Comparison of ENCODE assay signal across 13 cellular contexts in the genomic region with DNA sequence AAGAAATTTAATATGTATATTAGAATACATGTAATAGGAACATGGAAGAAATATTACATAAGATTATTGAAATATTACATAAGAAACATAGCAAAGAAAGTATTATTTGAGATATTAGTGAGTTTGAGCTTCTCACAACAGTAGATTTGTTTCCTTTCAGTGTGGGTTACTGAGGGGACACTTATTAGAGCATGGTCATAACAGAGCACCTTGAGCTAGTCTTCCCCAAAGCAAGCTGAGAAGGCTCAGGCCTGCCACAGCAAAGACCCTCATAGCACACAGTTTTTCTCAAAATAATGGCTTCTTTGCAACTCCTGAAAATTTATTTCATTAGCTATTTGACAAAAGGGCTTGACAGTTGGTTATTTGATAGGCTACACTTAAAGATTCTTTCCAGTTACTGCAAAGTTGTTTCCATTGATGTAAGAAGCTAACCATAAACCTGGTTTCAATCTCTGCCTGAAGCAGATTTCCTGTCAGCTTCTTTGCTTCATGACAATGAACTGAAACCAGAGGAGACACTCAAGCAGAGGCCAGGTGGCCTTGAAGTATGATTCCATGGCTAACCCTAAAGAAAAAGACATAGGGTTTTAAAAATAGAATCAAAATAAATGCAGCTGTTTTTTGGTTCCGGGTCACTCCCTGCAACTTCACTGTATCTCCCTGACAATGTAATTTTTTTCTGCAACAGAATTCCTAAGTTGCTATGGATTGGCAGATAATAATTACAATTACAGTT.
A peak's percentile ranks its signal among the peaks of the same experiment; 100 is the strongest.
DNase-seq lines count a peak whose midpoint lies in the region; ATAC-seq and TF ChIP-seq lines count a peak whose summit lies in the region.
"Had no signal": no experiment of that assay in that cellular context is flagged by ENCODE, and none has a peak within 500 bp of the region (broad histone marks: within the 10 kb centered on the region; RNA-seq: fewer than 3 reads in every experiment).

No MANE protein-coding gene starts in this region.

- DNase-seq in activated CD4-positive, alpha-beta memory T cell treated with anti-CD3 and anti-CD28 coated beads for 36 hours: peak; percentile 24
- DNase-seq in sciatic nerve (ENCODE audit: low spot score): no peak
- DNase-seq in CD8-positive, alpha-beta memory T cell: no peak
- DNase-seq in OCI-M1 (lab: John Stamatoyannopoulos, UW): no peak
- DNase-seq in adrenal gland: no peak
- DNase-seq: activated CD4-positive, alpha-beta T cell treated with anti-CD3 and anti-CD28 coated beads for 1 hour; caudate nucleus; DMS 273 treated with DMSO at 0.1 percent for 48 hours; NK-92 treated with Interleukin-12 subunit alpha and Interleukin-12 subunit beta, amount 100 ng/mL, for 24 hours had no signal

- H3K27ac ChIP-seq in CD8-positive, alpha-beta memory T cell (ENCODE audit: low read depth, low read length): no peak overlapping the region
- H3K27ac ChIP-seq in adrenal gland: no peak overlapping the region

- 75 to 83% (median 79%) methylated on average over 1 of the region's 1 CpG for WGBS in adrenal gland, 4 donors

- no peaks in the 10 kb centered on the region for H3K27me3 Mint-ChIP-seq in activated CD4-positive, alpha-beta memory T cell treated with anti-CD3 and anti-CD28 coated beads for 36 hours
- H3K27me3 Mint-ChIP-seq in CD8-positive, alpha-beta memory T cell: no peaks in the 10 kb centered on the region

- peaks cover 40% of the 10 kb centered on the region for H3K36me3 Mint-ChIP-seq in activated CD4-positive, alpha-beta memory T cell treated with anti-CD3 and anti-CD28 coated beads for 36 hours
- peaks cover 11 to 85% (median 37%) of the 10 kb centered on the region in 3 donors for H3K36me3 Mint-ChIP-seq in CD8-positive, alpha-beta memory T cell

- TF ChIP-seq POLR2A in adrenal gland (IDR thresholded peaks at IDR 0.05): no peak

- H3K36me3 ChIP-seq in CD8-positive, alpha-beta memory T cell (ENCODE audit: insufficient read depth, low read length): peaks cover 22% of the 10 kb centered on the region
- H3K36me3 ChIP-seq in adrenal gland (replicated peaks in 1 of 2): peaks cover 0 to 41% of the 10 kb centered on the region in 2 donors

- ATAC-seq in GM18499 (IDR thresholded peaks at IDR 0.05; ENCODE audit: insufficient read depth, unreplicated experiment) (peak; percentile 43), GM19395 (IDR thresholded peaks at IDR 0.05; ENCODE audit: unreplicated experiment) (peak; percentile 97), HG02981 (IDR thresholded peaks at IDR 0.05; ENCODE audit: unreplicated experiment) (peak; percentile 85), sciatic nerve (no peak)

- H3K4me1 Mint-ChIP-seq in activated CD4-positive, alpha-beta memory T cell treated with anti-CD3 and anti-CD28 coated beads for 36 hours (ENCODE audit: low read depth): peaks cover 58% of the 10 kb centered on the region
- peaks cover 2 to 5% (median 3%) of the 10 kb centered on the region in 3 donors for H3K4me1 Mint-ChIP-seq in CD8-positive, alpha-beta memory T cell

- CTCF ChIA-PET in activated CD4-positive, alpha-beta memory T cell treated with anti-CD3 and anti-CD28 coated beads for 36 hours (lab: Charles Lee): interaction anchor here (0.8 to 1.6 kb wide), 3 partner anchors 23 to 290 kb away, joined by 3 to 5 read pairs (median 4); partner anchors contain the start of gene ERMP1
- CTCF ChIA-PET in CD8-positive, alpha-beta memory T cell (lab: Charles Lee): no interaction called here

- POLR2A ChIA-PET in activated CD4-positive, alpha-beta memory T cell treated with anti-CD3 and anti-CD28 coated beads for 36 hours (lab: Charles Lee): interaction anchor here (0.6 kb wide), 1 partner anchor 88 kb away, joined by 4 read pairs; no protein-coding TSS in a partner anchor
- POLR2A ChIA-PET in CD8-positive, alpha-beta memory T cell (lab: Charles Lee): no interaction called here

- peak overlapping the region; percentile 31 for H3K27ac Mint-ChIP-seq in activated CD4-positive, alpha-beta memory T cell treated with anti-CD3 and anti-CD28 coated beads for 36 hours
- peak overlapping the region in 3 of 8 donors; percentile 10 to 87 (median 43) for H3K27ac Mint-ChIP-seq in CD8-positive, alpha-beta memory T cell
- H3K27ac Mint-ChIP-seq: nephron had no signal

- H3K4me1 ChIP-seq in CD8-positive, alpha-beta memory T cell (ENCODE audit: insufficient read depth, low read length): no peaks in the 10 kb centered on the region
- H3K4me1 ChIP-seq in adrenal gland (replicated peaks in 1 of 2): no peaks in the 10 kb centered on the region

- no peak overlapping the region for H3K4me3 ChIP-seq in CD8-positive, alpha-beta memory T cell (ENCODE audit: low read length)
- H3K4me3 ChIP-seq in adrenal gland: no peak overlapping the region

- H3K27me3 ChIP-seq in CD8-positive, alpha-beta memory T cell (ENCODE audit: insufficient read depth, low read length, poor library complexity, severe bottlenecking): no peaks in the 10 kb centered on the region
- H3K27me3 ChIP-seq in adrenal gland: no peaks in the 10 kb centered on the region

- TF ChIP-seq CTCF in adrenal gland (IDR thresholded peaks at IDR 0.05): no peak

- no peaks in the 10 kb centered on the region for H3K9me3 ChIP-seq in CD8-positive, alpha-beta memory T cell (ENCODE audit: low read length)
- H3K9me3 ChIP-seq in adrenal gland (replicated peaks in 1 of 3): no peaks in the 10 kb centered on the region

- H3K9me3 Mint-ChIP-seq in activated CD4-positive, alpha-beta memory T cell treated with anti-CD3 and anti-CD28 coated beads for 36 hours: no peaks in the 10 kb centered on the region
- no peaks in the 10 kb centered on the region for H3K9me3 Mint-ChIP-seq in CD8-positive, alpha-beta memory T cell
- H3K9me3 Mint-ChIP-seq: nephron had no signal

- H3K4me3 Mint-ChIP-seq in activated CD4-positive, alpha-beta memory T cell treated with anti-CD3 and anti-CD28 coated beads for 36 hours: no peak overlapping the region
- H3K4me3 Mint-ChIP-seq in CD8-positive, alpha-beta memory T cell: no peak overlapping the region
- H3K4me3 Mint-ChIP-seq: nephron had no signal

- intact Hi-C loops in activated CD4-positive, alpha-beta memory T cell treated with anti-CD3 and anti-CD28 coated beads for 36 hours (cut with micrococcal nuclease): loop anchor here (2.0 to 10.0 kb wide), 3 partner anchors 135 to 921 kb away; partner anchors contain the start of genes CD274 and RIC1
- intact Hi-C loops in sciatic nerve (cut with DNase I): no loop called here
- intact Hi-C loops in adrenal gland (cut with DNase I): no loop called here
